Comparison of ENCODE assay signal across 1 cellular context in the genomic region with DNA sequence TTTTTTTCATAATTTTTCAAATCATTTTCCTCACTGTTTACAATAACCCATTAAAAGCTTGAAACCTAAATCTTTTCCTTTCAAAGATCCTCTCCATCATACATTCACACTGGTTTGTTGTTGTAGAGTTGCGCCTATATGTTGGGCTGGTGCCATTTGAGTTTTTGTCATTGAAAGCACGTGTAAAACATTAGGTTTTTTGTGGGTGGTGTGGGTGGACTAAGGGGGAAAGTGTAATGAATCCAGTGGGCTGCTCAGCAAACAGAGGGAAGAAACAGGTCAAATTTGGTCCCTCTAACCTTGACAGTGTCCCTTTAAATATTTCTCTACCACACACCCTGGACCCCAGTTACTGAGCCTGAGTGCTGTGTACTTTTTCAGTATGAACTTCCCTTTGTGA.
TF ChIP-seq lines count a peak whose summit lies in the region.

No MANE protein-coding gene starts in this region.

TF ChIP-seq in HEK293, 187 proteins besides CTCF, POLR2A, EP300 and RAD21 (continued from another document):
- TF ChIP-seq, protein P1, sequence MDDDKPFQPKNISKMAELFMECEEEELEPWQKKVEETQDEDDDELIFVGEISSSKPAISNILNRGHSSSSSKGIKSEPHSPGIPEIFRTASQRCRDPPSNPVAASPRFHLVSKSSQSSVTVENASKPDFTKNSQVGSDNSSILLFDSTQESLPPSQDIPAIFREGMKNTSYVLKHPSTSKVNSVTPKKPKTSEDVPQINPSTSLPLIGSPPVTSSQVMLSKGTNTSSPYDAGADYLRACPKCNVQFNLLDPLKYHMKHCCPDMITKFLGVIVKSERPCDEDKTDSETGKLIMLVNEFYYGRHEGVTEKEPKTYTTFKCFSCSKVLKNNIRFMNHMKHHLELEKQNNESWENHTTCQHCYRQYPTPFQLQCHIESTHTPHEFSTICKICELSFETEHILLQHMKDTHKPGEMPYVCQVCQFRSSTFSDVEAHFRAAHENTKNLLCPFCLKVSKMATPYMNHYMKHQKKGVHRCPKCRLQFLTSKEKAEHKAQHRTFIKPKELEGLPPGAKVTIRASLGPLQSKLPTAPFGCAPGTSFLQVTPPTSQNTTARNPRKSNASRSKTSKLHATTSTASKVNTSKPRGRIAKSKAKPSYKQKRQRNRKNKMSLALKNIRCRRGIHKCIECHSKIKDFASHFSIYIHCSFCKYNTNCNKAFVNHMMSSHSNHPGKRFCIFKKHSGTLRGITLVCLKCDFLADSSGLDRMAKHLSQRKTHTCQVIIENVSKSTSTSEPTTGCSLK (tag by site-specific recombination; IDR thresholded peaks at IDR 0.05): no peak
- TF ChIP-seq ZBTB20 (tag by site-specific recombination; IDR thresholded peaks at IDR 0.05): no peak
TF ChIP-seq in HEK293: peak in this region for 2.
